17 cellular contexts compared by ENCODE assay signal in the genomic region with DNA sequence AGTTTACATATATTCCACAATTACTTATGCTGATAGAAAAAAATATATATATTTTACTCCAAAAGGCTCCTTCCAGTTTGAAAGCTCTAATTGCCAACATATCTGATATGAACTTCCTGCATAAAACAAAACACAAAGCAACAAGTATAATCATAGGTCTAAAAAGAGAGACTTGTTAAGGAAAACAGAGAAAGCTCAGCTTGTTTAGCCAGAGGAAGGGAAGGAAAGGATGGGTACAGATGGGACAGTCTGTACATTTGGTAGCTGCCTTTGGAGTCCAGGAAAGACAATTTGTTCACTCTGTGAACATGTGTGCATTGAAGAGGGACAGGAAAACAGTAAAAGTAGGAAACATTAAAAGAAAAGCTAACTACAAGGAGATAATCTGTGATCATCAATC. TPM values are rescaled to one million over a fixed set of nuclear protein-coding genes. Genes with fewer than 3 reads are reported as not detected.
DNase-seq lines count a peak whose midpoint lies in the region; ATAC-seq, FAIRE-seq and TF ChIP-seq lines count a peak whose summit lies in the region.
"Had no signal": no experiment of that assay in that cellular context is flagged by ENCODE, and none has a peak within 500 bp of the region (broad histone marks: within the 10 kb centered on the region; RNA-seq: fewer than 3 reads in every experiment).

No MANE protein-coding gene starts in this region.

- in situ Hi-C loops in SK-MEL-5 (cut with HindIII; ENCODE audit: low pct_unique_long_range_greater_than_20kb, low sequenced_read_pairs), result no loop called here

- no peak for ATAC-seq in stimulated activated memory B cell treated with anti-CD40 and anti-IgM and Interleukin-4, amounts not matched to agents 10 μg/mL and 1 μg/mL and 100 μg/mL, for 72 hours
- ATAC-seq: CD8-positive, alpha-beta T cell had no signal

- TF ChIP-seq POLR2A in endothelial cell of umbilical vein (IDR thresholded peaks at IDR 0.05; ENCODE audit: low read depth, low read length), result no peak

- H3K4me1 Mint-ChIP-seq in neural crest cell, result peaks cover 32% of the 10 kb centered on the region
- H3K4me1 Mint-ChIP-seq in activated CD4-positive, alpha-beta T cell treated with anti-CD3 and anti-CD28 coated beads, Interleukin-2, amount 10 ng/mL, durations not matched to agents 7 days and 5 days, result peaks cover under 1% of the 10 kb centered on the region
- no peaks in the 10 kb centered on the region for H3K4me1 Mint-ChIP-seq in stimulated activated memory B cell treated with anti-CD40 and anti-IgM and Interleukin-4, amounts not matched to agents 10 μg/mL and 1 μg/mL and 100 μg/mL, for 72 hours

- H3K4me3 Mint-ChIP-seq in neural crest cell, result peak overlapping the region; percentile 22
- no peak overlapping the region for H3K4me3 Mint-ChIP-seq in activated CD4-positive, alpha-beta T cell treated with anti-CD3 and anti-CD28 coated beads, Interleukin-2, amount 10 ng/mL, durations not matched to agents 7 days and 5 days
- no peak overlapping the region for H3K4me3 Mint-ChIP-seq in stimulated activated memory B cell treated with anti-CD40 and anti-IgM and Interleukin-4, amounts not matched to agents 10 μg/mL and 1 μg/mL and 100 μg/mL, for 72 hours
- H3K4me3 Mint-ChIP-seq: CD8-positive, alpha-beta T cell had no signal

- H3K4me1 ChIP-seq in endothelial cell of umbilical vein (ENCODE audit: control insufficient read depth, extremely low read depth, insufficient read depth, low read length), result peaks cover 35% of the 10 kb centered on the region

- no peak for FAIRE-seq in endothelial cell of umbilical vein (lab: Jason Lieb, UNC)

- no peak overlapping the region for H3K4me3 ChIP-seq in endothelial cell of umbilical vein (replicated peaks in 1 of 3; ENCODE audit: insufficient read depth in 1 of 3, low read depth in 1 of 3, low read length in 3 of 3)
- H3K4me3 ChIP-seq: Peyer's patch had no signal

- no peaks in the 10 kb centered on the region for H3K27me3 Mint-ChIP-seq in neural crest cell (ENCODE audit: low read depth)
- H3K27me3 Mint-ChIP-seq in activated CD4-positive, alpha-beta T cell treated with anti-CD3 and anti-CD28 coated beads, Interleukin-2, amount 10 ng/mL, durations not matched to agents 7 days and 5 days, result peaks cover 62% of the 10 kb centered on the region
- peaks cover 69% of the 10 kb centered on the region for H3K27me3 Mint-ChIP-seq in stimulated activated memory B cell treated with anti-CD40 and anti-IgM and Interleukin-4, amounts not matched to agents 10 μg/mL and 1 μg/mL and 100 μg/mL, for 72 hours

- POLR2A ChIA-PET in endothelial cell of umbilical vein (lab: Charles Lee), result no interaction called here
- POLR2A ChIA-PET in activated CD4-positive, alpha-beta T cell treated with anti-CD3 and anti-CD28 coated beads, Interleukin-2, amount 10 ng/mL, durations not matched to agents 7 days and 5 days (lab: Charles Lee), result no interaction called here

- intact Hi-C loops in endothelial cell of umbilical vein (cut with micrococcal nuclease), result no loop called here

- peaks cover 5% of the 10 kb centered on the region for H3K9me3 Mint-ChIP-seq in neural crest cell
- H3K9me3 Mint-ChIP-seq in activated CD4-positive, alpha-beta T cell treated with anti-CD3 and anti-CD28 coated beads, Interleukin-2, amount 10 ng/mL, durations not matched to agents 7 days and 5 days, result no peaks in the 10 kb centered on the region
- no peaks in the 10 kb centered on the region for H3K9me3 Mint-ChIP-seq in stimulated activated memory B cell treated with anti-CD40 and anti-IgM and Interleukin-4, amounts not matched to agents 10 μg/mL and 1 μg/mL and 100 μg/mL, for 72 hours
- H3K9me3 Mint-ChIP-seq: CD8-positive, alpha-beta T cell had no signal

- no peaks in the 10 kb centered on the region for H3K9me3 ChIP-seq in endothelial cell of umbilical vein (replicated peaks; ENCODE audit: control insufficient read depth, insufficient read depth, low read length)
- H3K9me3 ChIP-seq: Peyer's patch had no signal

- no peak overlapping the region for H3K9ac ChIP-seq in endothelial cell of umbilical vein (replicated peaks; ENCODE audit: extremely low read depth, insufficient read depth, low read length)

- H4K20me1 ChIP-seq in endothelial cell of umbilical vein (replicated peaks; ENCODE audit: control insufficient read depth, extremely low read depth, insufficient read depth, low read length), result no peaks in the 10 kb centered on the region

- H3K27ac Mint-ChIP-seq in neural crest cell (ENCODE audit: unreplicated experiment), result peak overlapping the region; percentile 38
- H3K27ac Mint-ChIP-seq in activated CD4-positive, alpha-beta T cell treated with anti-CD3 and anti-CD28 coated beads, Interleukin-2, amount 10 ng/mL, durations not matched to agents 7 days and 5 days, result no peak overlapping the region
- no peak overlapping the region for H3K27ac Mint-ChIP-seq in stimulated activated memory B cell treated with anti-CD40 and anti-IgM and Interleukin-4, amounts not matched to agents 10 μg/mL and 1 μg/mL and 100 μg/mL, for 72 hours
- H3K27ac Mint-ChIP-seq: CD8-positive, alpha-beta T cell had no signal

- no peaks in the 10 kb centered on the region for H3K36me3 ChIP-seq in endothelial cell of umbilical vein (ENCODE audit: control insufficient read depth in 2 of 2, extremely low read depth in 1 of 2, insufficient read depth in 2 of 2, low read length in 2 of 2)
- H3K36me3 ChIP-seq: Peyer's patch had no signal

- CTCF ChIA-PET in endothelial cell of umbilical vein (lab: Charles Lee), result interaction anchor here (1.3 to 2.1 kb wide), 2 partner anchors 9 to 31 kb away, joined by 4 to 5 read pairs; no protein-coding TSS in a partner anchor
- CTCF ChIA-PET in activated CD4-positive, alpha-beta T cell treated with anti-CD3 and anti-CD28 coated beads, Interleukin-2, amount 10 ng/mL, durations not matched to agents 7 days and 5 days (lab: Charles Lee), result no interaction called here

- dilution Hi-C loops in endothelial cell of umbilical vein (cut with MboI; ENCODE audit: extremely low pct_ligation_motif_present, low sequenced_read_pairs), result no loop called here

- H3K27me3 ChIP-seq in endothelial cell of umbilical vein (ENCODE audit: control insufficient read depth in 2 of 2, insufficient read depth in 2 of 2, low read length in 2 of 2), result no peaks in the 10 kb centered on the region
- H3K27me3 ChIP-seq: Peyer's patch had no signal

- DNase-seq in SK-MEL-5 (ENCODE audit: low read depth, low spot score) (peak; percentile 27), endothelial cell of umbilical vein (ENCODE audit: low read depth, low spot score) (peak; percentile 48), neural crest cell (ENCODE audit: low read depth, low spot score) (no peak), DMS79 (lab: John Stamatoyannopoulos, UW) (no peak)
- DNase-seq in activated effector memory CD4-positive, alpha-beta T cell treated with Interleukin-2 at 50 U/mL for 16 hours, result no peak
- DNase-seq in activated CD4-positive, alpha-beta T cell treated with anti-CD3 and anti-CD28 coated beads, Interleukin-2, amount 10 ng/mL, durations not matched to agents 7 days and 5 days, result no peak
- DNase-seq: CD8-positive, alpha-beta T cell; DMS 273 treated with DMSO at 0.1 percent for 48 hours; Kasumi-1; NCI-H1417; NCI-H1930; NCI-H2171; NCI-H510A; NCI-H82; Peyer's patch; SHP77 had no signal

- H3K79me2 ChIP-seq in endothelial cell of umbilical vein (ENCODE audit: control insufficient read depth, insufficient read depth, low read length), result no peaks in the 10 kb centered on the region

- H3K36me3 Mint-ChIP-seq in neural crest cell (ENCODE audit: low read depth), result no peaks in the 10 kb centered on the region
- H3K36me3 Mint-ChIP-seq in activated CD4-positive, alpha-beta T cell treated with anti-CD3 and anti-CD28 coated beads, Interleukin-2, amount 10 ng/mL, durations not matched to agents 7 days and 5 days (ENCODE audit: low read depth), result no peaks in the 10 kb centered on the region
- H3K36me3 Mint-ChIP-seq in stimulated activated memory B cell treated with anti-CD40 and anti-IgM and Interleukin-4, amounts not matched to agents 10 μg/mL and 1 μg/mL and 100 μg/mL, for 72 hours, result no peaks in the 10 kb centered on the region
- H3K36me3 Mint-ChIP-seq: CD8-positive, alpha-beta T cell had no signal

- H3K9me1 ChIP-seq in endothelial cell of umbilical vein (replicated peaks; ENCODE audit: control insufficient read depth, extremely low read depth, insufficient read depth, low read length), result no peaks in the 10 kb centered on the region

- H2AFZ ChIP-seq in endothelial cell of umbilical vein (ENCODE audit: low read depth, low read length), result peak overlapping the region; percentile 83

- H3K27ac ChIP-seq in endothelial cell of umbilical vein (ENCODE audit: insufficient read depth, low read depth, low read length), result no peak overlapping the region

- H3K4me2 ChIP-seq in endothelial cell of umbilical vein (ENCODE audit: insufficient read depth, low read length), result peak overlapping the region; percentile 19

- TF ChIP-seq CTCF in endothelial cell of umbilical vein (IDR thresholded peaks at IDR 0.05; ENCODE audit: extremely low read depth in 1 of 2, insufficient read depth in 1 of 2, low read depth in 1 of 2, low read length in 2 of 2) (no peak), neural crest cell (conservative IDR thresholded peaks at IDR 0.05) (no peak)

- no TSS peak for BruUV-seq in endothelial cell of umbilical vein (replicated peaks; lab: Mats Ljungman, UMichigan)

TF ChIP-seq in endothelial cell of umbilical vein, 7 proteins besides CTCF, POLR2A, EP300 and RAD21 (continues in another document):
- TF ChIP-seq POLR2AphosphoS5 (IDR thresholded peaks at IDR 0.05; ENCODE audit: insufficient read depth, low read depth, low read length) (no peak), GATA2 (IDR thresholded peaks at IDR 0.05; ENCODE audit: insufficient read depth, insufficient read length, low read depth, low read length) (no peak), MYC (IDR thresholded peaks at IDR 0.05; ENCODE audit: low read depth, low read length) (no peak), JUN (IDR thresholded peaks at IDR 0.05; ENCODE audit: borderline replicate concordance, insufficient read depth, insufficient read length, low read depth) (no peak)

RNA-seq across cellular contexts. Expression of gene AKIP1, which starts 45.7 kb away (rescaled TPM):
- total RNA-seq in SK-MEL-5 (2014; rRNA removed; shearing (Covaris generic)), result 34.0 and 38.5 TPM in 2 replicates
- polyA plus RNA-seq in SK-MEL-5 (2015; cell fraction: cytosol; rRNA removed), result 47.6 TPM in 2 replicates
- 27.2 and 37.5 TPM in 2 replicates for polyA plus RNA-seq in SK-MEL-5 (2015; cell fraction: nucleus; rRNA removed)
- total RNA-seq in endothelial cell of umbilical vein (21.9 and 23.4 TPM in 2 replicates), neural crest cell (29.7 and 31.5 TPM in 2 replicates)
- 30.3 and 32.4 TPM in 2 replicates for polyA plus RNA-seq in endothelial cell of umbilical vein
- 24.9 and 26.8 TPM in 2 replicates for polyA plus RNA-seq in endothelial cell of umbilical vein (2011; cell fraction: cytosol; rRNA removed)
- polyA plus RNA-seq in endothelial cell of umbilical vein (2011; cell fraction: nucleus; rRNA removed), result 13.0 and 15.3 TPM in 2 replicates
- 33.5 and 34.3 TPM in 2 replicates for polyA plus RNA-seq in endothelial cell of umbilical vein (2012)
- 8.4 TPM in 2 replicates for polyA minus RNA-seq in endothelial cell of umbilical vein
- 19.2 TPM for polyA minus RNA-seq in endothelial cell of umbilical vein (2011; cell fraction: cytosol; rRNA and poly(A)+ RNA removed)
- polyA minus RNA-seq in endothelial cell of umbilical vein (2011; cell fraction: nucleus; rRNA and poly(A)+ RNA removed), result 2.3 and 2.6 TPM in 2 replicates
- 10 to 100 TPM; 30.0 to 35.0 TPM for total RNA-seq in activated CD4-positive, alpha-beta T cell treated with anti-CD3 and anti-CD28 coated beads, Interleukin-2, amount 10 ng/mL, durations not matched to agents 7 days and 5 days

Comparison
In these comparisons a context has a peak if more than half of its experiments do, and no peak if none do; other contexts are left out.
1. DNase-seq: peak in SK-MEL-5 (single experiment) and endothelial cell of umbilical vein (single experiment); none in neural crest cell (single experiment), activated effector memory CD4-positive, alpha-beta T cell treated with Interleukin-2 at 50 U/mL for 16 hours (single experiment), DMS79 (single experiment) and activated CD4-positive, alpha-beta T cell treated with anti-CD3 and anti-CD28 coated beads, Interleukin-2, amount 10 ng/mL, durations not matched to agents 7 days and 5 days (single experiment).